13 cellular contexts compared by ENCODE assay signal in genomic region chr9:89528540-89528939, GRCh38. TPM values are rescaled to one million over a fixed set of nuclear protein-coding genes. Genes with fewer than 3 reads are reported as not detected.
DNase-seq lines count a peak whose midpoint lies in the region; TF ChIP-seq lines count a peak whose summit lies in the region.
"Had no signal": no experiment of that assay in that cellular context is flagged by ENCODE, and none has a peak within 500 bp of the region (broad histone marks: within the 10 kb centered on the region; RNA-seq: fewer than 3 reads in every experiment).

No MANE protein-coding gene starts in this region.

- H3K9me3 ChIP-seq in breast epithelium: peaks cover 0 to 6% of the 10 kb centered on the region in 2 donors

- H3K36me3 ChIP-seq in breast epithelium: no peaks in the 10 kb centered on the region

- no peaks in the 10 kb centered on the region for H3K36me3 Mint-ChIP-seq in activated T-cell treated with anti-CD3 and anti-CD28 coated beads, Interleukin-2, amount 50 U/mL, for 24 hours (ENCODE audit: low read depth)

- no peaks in the 10 kb centered on the region for H3K9me3 Mint-ChIP-seq in activated T-cell treated with anti-CD3 and anti-CD28 coated beads, Interleukin-2, amount 50 U/mL, for 24 hours

- no peak for TF ChIP-seq CTCF in breast epithelium (IDR thresholded peaks at IDR 0.05)

- no peak overlapping the region for H3K4me3 ChIP-seq in breast epithelium

- no peaks in the 10 kb centered on the region for H3K4me1 ChIP-seq in breast epithelium

- H3K27me3 Mint-ChIP-seq in activated T-cell treated with anti-CD3 and anti-CD28 coated beads, Interleukin-2, amount 50 U/mL, for 24 hours: no peaks in the 10 kb centered on the region

- no peak for DNase-seq in activated T-cell treated with anti-CD3 and anti-CD28 coated beads, Interleukin-2, amount 50 U/mL, for 24 hours
- DNase-seq in activated T-cell treated with anti-CD3 and anti-CD28 coated beads, Interleukin-2, amount 50 U/mL, for 48 hours: no peak
- DNase-seq in RKO (ENCODE audit: low spot score) (peak; percentile 20), globus pallidus (ENCODE audit: low spot score) (peak; percentile 55), breast epithelium (ENCODE audit: low spot score in 2 of 2) (no peak), OCI-M2 (lab: John Stamatoyannopoulos, UW; ENCODE audit: unreplicated experiment) (no peak), AG08395 (ENCODE audit: low spot score) (no peak)
- DNase-seq: activated CD4-positive, alpha-beta T cell treated with anti-CD3 and anti-CD28 coated beads, Interleukin-2, amount 50 U/mL, for 48 hours; AML-193; aorta; endodermal cell; NCI-H2081 had no signal

- no peak for TF ChIP-seq POLR2A in breast epithelium (IDR thresholded peaks at IDR 0.05)

- peak overlapping the region; percentile 49 for H3K27ac Mint-ChIP-seq in activated T-cell treated with anti-CD3 and anti-CD28 coated beads, Interleukin-2, amount 50 U/mL, for 24 hours
- H3K27ac Mint-ChIP-seq: endodermal cell had no signal

- H3K27me3 ChIP-seq in breast epithelium: no peaks in the 10 kb centered on the region

- H3K4me3 Mint-ChIP-seq in activated T-cell treated with anti-CD3 and anti-CD28 coated beads, Interleukin-2, amount 50 U/mL, for 24 hours: no peak overlapping the region
- H3K4me3 Mint-ChIP-seq: endodermal cell had no signal

- intact Hi-C loops in breast epithelium (cut with DNase I; ENCODE audit: low total_unique reads): no loop called here

- H3K4me1 Mint-ChIP-seq in activated T-cell treated with anti-CD3 and anti-CD28 coated beads, Interleukin-2, amount 50 U/mL, for 24 hours (ENCODE audit: low read depth): peaks cover 95% of the 10 kb centered on the region
- H3K4me1 Mint-ChIP-seq: endodermal cell had no signal

- H3K27ac ChIP-seq in temporal lobe (ENCODE audit: low read depth, low read length) (peak overlapping the region; percentile 66), breast epithelium (no peak overlapping the region)

RNA-seq across cellular contexts. Expression of gene SEMA4D, which starts 30.6 kb away (rescaled TPM):
- total RNA-seq in temporal lobe (10.6 TPM), breast epithelium (10 to 100 TPM in 2 of 3 donors, 1 to 10 TPM in 1; 9.9 to 24.6 (median 16.1) TPM)

Comparison
In these comparisons a context has a peak if more than half of its experiments do, and no peak if none do; other contexts are left out.
1. DNase-seq: peak in RKO (single experiment) and globus pallidus (single experiment); none in activated T-cell treated with anti-CD3 and anti-CD28 coated beads, Interleukin-2, amount 50 U/mL, for 24 hours (single experiment), activated T-cell treated with anti-CD3 and anti-CD28 coated beads, Interleukin-2, amount 50 U/mL, for 48 hours (0 of 2), breast epithelium (0 of 2), OCI-M2 (single experiment) and AG08395 (single experiment).